In the genomic region with DNA sequence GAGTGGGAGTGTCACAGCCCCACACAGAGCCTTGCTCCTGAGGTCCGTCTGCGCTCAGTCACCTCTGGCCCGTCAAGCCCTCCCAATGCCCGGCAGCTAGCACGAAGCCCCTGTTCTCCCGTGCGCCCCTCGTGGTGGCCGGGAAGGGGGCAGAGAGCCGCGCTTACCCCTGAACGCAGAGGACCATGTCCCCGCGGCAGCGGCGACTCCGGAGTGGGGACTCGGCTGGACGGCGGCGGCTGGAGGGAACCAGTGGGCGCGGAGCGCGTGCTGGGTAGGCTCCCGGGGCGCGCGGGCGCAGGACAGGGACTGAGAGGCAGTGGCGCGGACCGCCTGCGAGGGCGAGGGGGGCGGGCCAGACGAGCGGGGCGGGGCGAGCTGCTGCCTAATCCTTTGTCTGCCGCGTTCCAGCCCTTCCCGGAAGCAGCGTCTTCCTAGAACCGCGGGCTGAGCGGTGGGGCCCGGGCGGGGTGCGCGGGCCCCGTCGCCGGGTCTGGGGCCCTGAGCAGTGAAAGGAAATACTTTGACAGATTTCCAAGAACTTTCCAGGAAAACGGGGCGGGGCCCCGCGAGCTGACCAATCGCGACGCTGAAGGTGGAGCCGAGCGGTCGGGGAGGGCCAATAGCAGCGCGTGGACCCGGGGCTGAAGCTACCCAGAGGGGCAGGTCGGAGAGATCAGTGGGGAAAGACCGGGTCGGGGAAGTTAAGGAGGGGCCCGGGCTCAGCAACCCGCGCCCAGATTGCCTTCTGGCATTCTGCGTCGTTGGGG, we compare ENCODE assay signal across 8 cellular contexts. TPM values are rescaled to one million over a fixed set of nuclear protein-coding genes. Genes with fewer than 3 reads are reported as not detected.
DNase-seq lines count a peak whose midpoint lies in the region; ATAC-seq and TF ChIP-seq lines count a peak whose summit lies in the region.

A gene with protein sequence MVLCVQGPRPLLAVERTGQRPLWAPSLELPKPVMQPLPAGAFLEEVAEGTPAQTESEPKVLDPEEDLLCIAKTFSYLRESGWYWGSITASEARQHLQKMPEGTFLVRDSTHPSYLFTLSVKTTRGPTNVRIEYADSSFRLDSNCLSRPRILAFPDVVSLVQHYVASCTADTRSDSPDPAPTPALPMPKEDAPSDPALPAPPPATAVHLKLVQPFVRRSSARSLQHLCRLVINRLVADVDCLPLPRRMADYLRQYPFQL (minus strand): TSS at position 311 of the 770 bp plus-strand sequence. CDS start 124 bp downstream, at position 187.

- ATAC-seq in HG02588 (IDR thresholded peaks at IDR 0.05; ENCODE audit: unreplicated experiment) = peak; percentile 65
- peak; percentile 73 for ATAC-seq in activated naive CD8-positive, alpha-beta T cell treated with anti-CD3 and anti-CD28 coated beads, Interleukin-2, amount 50 U/mL, for 24 hours
- peak; percentile 80 to 86 (median 82) for ATAC-seq in heart left ventricle

- H3K27ac ChIP-seq in heart left ventricle = peak within 1 kb of the TSS; percentile 77 to 100 (median 92)

- peaks cover 57% of the 10 kb centered on the region for H3K4me1 Mint-ChIP-seq in activated naive CD8-positive, alpha-beta T cell treated with anti-CD3 and anti-CD28 coated beads, Interleukin-2, amount 50 U/mL, for 24 hours

- H3K36me3 Mint-ChIP-seq in activated naive CD8-positive, alpha-beta T cell treated with anti-CD3 and anti-CD28 coated beads, Interleukin-2, amount 50 U/mL, for 24 hours (ENCODE audit: low read depth) = peaks cover 67% of the 10 kb centered on the region

- H3K27me3 ChIP-seq in heart left ventricle = no peaks in the 10 kb centered on the region

- peaks cover 0 to 34% (median 17%) of the 10 kb centered on the region in 9 donors for H3K36me3 ChIP-seq in heart left ventricle

- no peaks in the 10 kb centered on the region for H3K9me3 Mint-ChIP-seq in activated naive CD8-positive, alpha-beta T cell treated with anti-CD3 and anti-CD28 coated beads, Interleukin-2, amount 50 U/mL, for 24 hours

- peaks cover 5 to 81% (median 63%) of the 10 kb centered on the region in 12 donors for H3K4me1 ChIP-seq in heart left ventricle

- peak within 1 kb of the TSS; percentile 100 for H3K27ac Mint-ChIP-seq in activated naive CD8-positive, alpha-beta T cell treated with anti-CD3 and anti-CD28 coated beads, Interleukin-2, amount 50 U/mL, for 24 hours

- DNase-seq in NCI-H1048 (lab: John Stamatoyannopoulos, UW) = peak; percentile 92
- DNase-seq in T follicular helper cell (ENCODE audit: low read depth) = peak; percentile 82
- peak; percentile 98 for DNase-seq in activated naive CD8-positive, alpha-beta T cell treated with anti-CD3 and anti-CD28 coated beads, Interleukin-2, amount 50 U/mL, for 24 hours
- DNase-seq in heart left ventricle = peak; percentile 96 to 98 (median 97)
- DNase-seq in posterior vena cava (ENCODE audit: low spot score) = peak; percentile 98
- peak; percentile 96 for DNase-seq in ureter (ENCODE audit: low spot score)

- 0 to 1% (median 1%) methylated on average over 47 to 75 of the region's 75 CpGs for WGBS in heart left ventricle, 4 donors

- H3K4me3 ChIP-seq in heart left ventricle = peak within 1 kb of the TSS; percentile 56 to 95 (median 80)

- H3K4me3 Mint-ChIP-seq in activated naive CD8-positive, alpha-beta T cell treated with anti-CD3 and anti-CD28 coated beads, Interleukin-2, amount 50 U/mL, for 24 hours = peak within 1 kb of the TSS; percentile 100

- peak; percentile 21 to 56 for TF ChIP-seq POLR2A in heart left ventricle (IDR thresholded peaks at IDR 0.05)

- H3K9me3 ChIP-seq in heart left ventricle = no peaks in the 10 kb centered on the region

- TF ChIP-seq CTCF in GM12873 (IDR thresholded peaks at IDR 0.05; ENCODE audit: insufficient read depth, low read depth, low read length, missing control alignments) (peak; percentile 64), heart left ventricle (IDR thresholded peaks at IDR 0.05) (peak; percentile 7 to 59 (median 34))

- H3K27me3 Mint-ChIP-seq in activated naive CD8-positive, alpha-beta T cell treated with anti-CD3 and anti-CD28 coated beads, Interleukin-2, amount 50 U/mL, for 24 hours = peaks cover 2% of the 10 kb centered on the region

- intact Hi-C loops in heart left ventricle (cut with DNase I) (loop anchor here in 8 of 10 donors (1.0 to 10.0 kb wide), 12 partner anchors 39 to 1073 kb away; a partner anchor contains a TSS), posterior vena cava (cut with DNase I) (loop anchor here in 1 of 2 donors (10.0 kb wide), 1 partner anchor 763 kb away; no protein-coding TSS in a partner anchor)

RNA-seq across cellular contexts. Expression of the gene that starts here (rescaled TPM):
- total RNA-seq in heart left ventricle = 10 to 100 TPM; 10.1 to 57.0 (median 20.3) TPM
- 10 to 100 TPM in 1 of 2 donors, 1 to 10 TPM in 1; 6.9 to 30.1 TPM for polyA plus RNA-seq in heart left ventricle
- 10 to 100 TPM in 1 of 2 donors, 1 to 10 TPM in 1; 8.6 to 12.5 TPM for total RNA-seq in posterior vena cava
- 15.0 TPM for total RNA-seq in ureter

Comparison
In these comparisons a context has a peak if more than half of its experiments do, and no peak if none do; other contexts are left out.
1. Peak in every context shown above with its lines: DNase-seq, ATAC-seq, H3K4me3 ChIP-seq and H3K27ac ChIP-seq.